23 cellular contexts compared by ENCODE assay signal in genomic region chr15:93706881-93707280, GRCh38.
"Had no signal": no experiment of that assay in that cellular context is flagged by ENCODE, and none has a peak within 500 bp of the region (broad histone marks: within the 10 kb centered on the region; RNA-seq: fewer than 3 reads in every experiment).

No MANE protein-coding gene starts in this region.

- H3K9me3 ChIP-seq: SK-N-SH had no signal

- FAIRE-seq: K562, RCC 7860 had no signal

- H3K27ac Mint-ChIP-seq: IgD-negative memory B cell, T-cell had no signal

- ATAC-seq: K562, T-cell had no signal

- H3K27me3 Mint-ChIP-seq: IgD-negative memory B cell had no signal

- H3K4me2 ChIP-seq: KMS-11, SK-N-SH had no signal

- H3K9ac ChIP-seq: KMS-11, SK-N-SH had no signal

- H3K27ac ChIP-seq: KMS-11 had no signal

- H3K4me3 Mint-ChIP-seq: IgD-negative memory B cell, T-cell had no signal

- H3K36me3 Mint-ChIP-seq: T-cell had no signal

- H3K4me3 ChIP-seq: K562 had no signal

- H3K4me1 Mint-ChIP-seq: IgD-negative memory B cell, T-cell had no signal

- DNase-seq: Kasumi-1, MM.1S, NCI-H1092 treated with DMSO at 0.1 percent for 48 hours, NCI-H1436, NCI-H187, NCI-H2029, NCI-H2081 treated with DMSO at 0.1 percent for 48 hours, NCI-H2171, NCI-H226, NCI-H446, NCI-H510A, NCI-H524 treated with DMSO at 0.1 percent for 48 hours, NCI-H69, NCI-H774, RPMI8226, SHP77, SK-N-SH, SW 1271, T-cell had no signal
